ENCODE assay signal across 10 cellular contexts in the genomic region with DNA sequence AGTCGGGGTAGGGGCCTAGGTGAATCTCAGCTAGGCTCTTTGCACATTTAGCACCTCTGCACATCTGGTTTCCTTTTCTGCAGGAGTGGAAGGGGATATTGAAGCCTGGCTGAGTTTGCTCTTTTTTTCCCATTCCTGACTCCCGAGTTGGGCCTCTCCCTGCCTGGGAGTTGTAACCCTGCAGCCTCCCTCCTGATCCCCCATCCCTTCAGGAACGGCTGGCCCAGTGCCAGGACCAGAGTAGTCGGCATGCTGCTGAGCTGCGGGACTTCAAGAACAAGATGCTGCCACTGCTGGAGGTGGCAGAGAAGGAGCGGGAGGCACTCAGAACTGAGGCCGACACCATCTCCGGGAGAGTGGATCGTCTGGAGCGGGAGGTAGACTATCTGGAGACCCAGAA. TPM values are rescaled to one million over a fixed set of nuclear protein-coding genes. Genes with fewer than 3 reads are reported as not detected.
DNase-seq lines count a peak whose midpoint lies in the region; ATAC-seq and TF ChIP-seq lines count a peak whose summit lies in the region.
"Had no signal": no experiment of that assay in that cellular context is flagged by ENCODE, and none has a peak within 500 bp of the region (broad histone marks: within the 10 kb centered on the region; RNA-seq: fewer than 3 reads in every experiment).

No MANE protein-coding gene starts in this region.

- H3K36me3 Mint-ChIP-seq in activated naive CD4-positive, alpha-beta T cell treated with anti-CD3 and anti-CD28 coated beads, Interleukin-2, amount 10 ng/mL, durations not matched to agents 7 days and 5 days, result peaks cover 8% of the 10 kb centered on the region
- H3K36me3 Mint-ChIP-seq in endothelial cell (ENCODE audit: low read depth, unreplicated experiment), result peaks cover 25% of the 10 kb centered on the region

- DNase-seq in activated naive CD4-positive, alpha-beta T cell treated with anti-CD3 and anti-CD28 coated beads, Interleukin-2, amount 10 ng/mL, durations not matched to agents 7 days and 5 days, result no peak
- no peak for DNase-seq in activated naive CD4-positive, alpha-beta T cell treated with Interleukin-2 at 50 U/mL for 16 hours
- DNase-seq in endothelial cell (ENCODE audit: low spot score) (no peak), uterus (peak; percentile 82 to 84), foreskin keratinocyte (no peak), RPMI8226 (no peak)
- no peak for DNase-seq in activated CD8-positive, alpha-beta memory T cell treated with anti-CD3 and anti-CD28 coated beads, Interleukin-2, amount 50 U/mL, for 48 hours
- DNase-seq: NK-92 treated with Interleukin-12 subunit alpha and Interleukin-12 subunit beta, amount 100 ng/mL, for 24 hours had no signal

- H3K4me3 ChIP-seq in muscle layer of duodenum (ENCODE audit: low read depth in 1 of 2, low read length in 2 of 2) (peak overlapping the region; percentile 63 to 65), uterus (peak overlapping the region; percentile 33 to 44)

- no peaks in the 10 kb centered on the region for H3K9me3 Mint-ChIP-seq in activated naive CD4-positive, alpha-beta T cell treated with anti-CD3 and anti-CD28 coated beads, Interleukin-2, amount 10 ng/mL, durations not matched to agents 7 days and 5 days
- H3K9me3 Mint-ChIP-seq in endothelial cell (ENCODE audit: unreplicated experiment), result no peaks in the 10 kb centered on the region

- peak overlapping the region; percentile 47 for H3K27ac Mint-ChIP-seq in activated naive CD4-positive, alpha-beta T cell treated with anti-CD3 and anti-CD28 coated beads, Interleukin-2, amount 10 ng/mL, durations not matched to agents 7 days and 5 days
- H3K27ac Mint-ChIP-seq in endothelial cell (ENCODE audit: unreplicated experiment), result peak overlapping the region; percentile 99

- H3K4me1 Mint-ChIP-seq in activated naive CD4-positive, alpha-beta T cell treated with anti-CD3 and anti-CD28 coated beads, Interleukin-2, amount 10 ng/mL, durations not matched to agents 7 days and 5 days, result peaks cover 26% of the 10 kb centered on the region
- peaks cover 86% of the 10 kb centered on the region for H3K4me1 Mint-ChIP-seq in endothelial cell (ENCODE audit: unreplicated experiment)

- H3K4me3 Mint-ChIP-seq in activated naive CD4-positive, alpha-beta T cell treated with anti-CD3 and anti-CD28 coated beads, Interleukin-2, amount 10 ng/mL, durations not matched to agents 7 days and 5 days, result no peak overlapping the region
- H3K4me3 Mint-ChIP-seq in endothelial cell (ENCODE audit: unreplicated experiment), result peak overlapping the region; percentile 79

- TF ChIP-seq CTCF in endothelial cell (IDR thresholded peaks at IDR 0.05; ENCODE audit: unreplicated experiment) (no peak), uterus (IDR thresholded peaks at IDR 0.05) (no peak), foreskin keratinocyte (conservative IDR thresholded peaks at IDR 0.05) (no peak)

- no peak for ATAC-seq in foreskin keratinocyte

- H3K4me1 ChIP-seq in muscle layer of duodenum (ENCODE audit: control insufficient read depth in 1 of 2, insufficient read depth in 2 of 2, low read length in 2 of 2) (peaks cover 25 to 67% of the 10 kb centered on the region in 2 donors), uterus (peaks cover 8 to 28% of the 10 kb centered on the region in 2 donors), foreskin keratinocyte (peaks cover 22% of the 10 kb centered on the region)

- CTCF ChIA-PET in activated naive CD4-positive, alpha-beta T cell treated with anti-CD3 and anti-CD28 coated beads, Interleukin-2, amount 10 ng/mL, durations not matched to agents 7 days and 5 days (lab: Charles Lee), result interaction anchor here (5.2 kb wide), 1 partner anchor 302 kb away, joined by 38 read pairs; no protein-coding TSS in a partner anchor

- no peak for TF ChIP-seq POLR2A in uterus (IDR thresholded peaks at IDR 0.05)

- H3K27me3 ChIP-seq in muscle layer of duodenum (ENCODE audit: low read depth, low read length) (no peaks in the 10 kb centered on the region), uterus (no peaks in the 10 kb centered on the region), foreskin keratinocyte (no peaks in the 10 kb centered on the region)

- H3K36me3 ChIP-seq in muscle layer of duodenum (ENCODE audit: control insufficient read depth in 1 of 2, insufficient read depth in 2 of 2, low read length in 2 of 2) (peaks cover 5 to 8% of the 10 kb centered on the region in 2 donors), uterus (no peaks in the 10 kb centered on the region)

- no peaks in the 10 kb centered on the region for H3K27me3 Mint-ChIP-seq in activated naive CD4-positive, alpha-beta T cell treated with anti-CD3 and anti-CD28 coated beads, Interleukin-2, amount 10 ng/mL, durations not matched to agents 7 days and 5 days
- H3K27me3 Mint-ChIP-seq in endothelial cell (ENCODE audit: unreplicated experiment), result peaks cover 10% of the 10 kb centered on the region

- intact Hi-C loops in uterus (cut with DNase I; ENCODE audit: low total_unique reads), result no loop called here

- no peaks in the 10 kb centered on the region for H3K9me3 ChIP-seq in muscle layer of duodenum (ENCODE audit: control insufficient read depth in 1 of 2, low read length in 2 of 2)
- H3K9me3 ChIP-seq in uterus, result no peaks in the 10 kb centered on the region

- peak overlapping the region; percentile 93 for H3K27ac ChIP-seq in muscle layer of duodenum (ENCODE audit: low read length)
- peak overlapping the region; percentile 92 for H3K27ac ChIP-seq in uterus
- no peak overlapping the region for H3K27ac ChIP-seq in foreskin keratinocyte
- H3K27ac ChIP-seq: epithelial cell of prostate had no signal

RNA-seq across cellular contexts. Expression of a gene that starts 0.8 kb away (rescaled TPM):
- 130 TPM for total RNA-seq in endothelial cell (ENCODE audit: unreplicated experiment)
- total RNA-seq in uterus, result 100 to 1,000 TPM in 2 of 4 donors, 10 to 100 TPM in 2; 86.6 to 302 (median 122) TPM
- 10.6 and 11.1 TPM in 2 replicates for total RNA-seq in foreskin keratinocyte
- 13.0 and 14.2 TPM in 2 replicates for polyA plus RNA-seq in foreskin keratinocyte

RNA-seq across cellular contexts. Expression of a gene that starts 51.0 kb away (rescaled TPM):
- total RNA-seq in endothelial cell (ENCODE audit: unreplicated experiment) (56.6 TPM), uterus (10 to 100 TPM; 21.5 to 92.7 (median 39.7) TPM), foreskin keratinocyte (25.7 and 27.0 TPM in 2 replicates)
- 4.7 and 6.1 TPM in 2 replicates for polyA plus RNA-seq in foreskin keratinocyte

Comparison
In these comparisons a context has a peak if more than half of its experiments do, and no peak if none do; other contexts are left out.
1. DNase-seq: peak in uterus (2 of 2); none in activated naive CD4-positive, alpha-beta T cell treated with anti-CD3 and anti-CD28 coated beads, Interleukin-2, amount 10 ng/mL, durations not matched to agents 7 days and 5 days (single experiment), activated naive CD4-positive, alpha-beta T cell treated with Interleukin-2 at 50 U/mL for 16 hours (single experiment), endothelial cell (single experiment), foreskin keratinocyte (0 of 2), activated CD8-positive, alpha-beta memory T cell treated with anti-CD3 and anti-CD28 coated beads, Interleukin-2, amount 50 U/mL, for 48 hours (single experiment) and RPMI8226 (single experiment).